Comparison of ENCODE assay signal across 17 cellular contexts in the genomic region with DNA sequence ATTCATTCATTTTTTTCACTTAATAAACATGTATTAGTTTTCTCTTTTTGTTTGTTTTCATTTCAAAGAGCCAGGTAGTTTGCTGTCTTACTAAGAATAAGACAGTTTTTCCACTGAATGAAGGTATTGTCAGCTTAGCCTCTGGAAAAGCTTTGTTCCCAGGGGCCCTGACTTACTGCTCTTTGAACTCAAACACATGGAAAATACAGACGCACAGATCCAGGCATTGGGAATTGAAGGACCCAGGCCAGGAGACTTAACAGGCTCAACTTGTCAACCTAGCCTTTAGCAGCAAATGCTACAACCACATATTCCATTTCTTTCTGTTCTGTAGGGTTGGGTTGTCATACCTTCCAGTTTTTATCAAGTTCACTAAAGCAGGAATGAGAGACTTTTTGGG. TPM values are rescaled to one million over a fixed set of nuclear protein-coding genes. Genes with fewer than 3 reads are reported as not detected.
DNase-seq lines count a peak whose midpoint lies in the region; ATAC-seq lines count a peak whose summit lies in the region.
"Had no signal": no experiment of that assay in that cellular context is flagged by ENCODE, and none has a peak within 500 bp of the region (broad histone marks: within the 10 kb centered on the region; RNA-seq: fewer than 3 reads in every experiment).

No MANE protein-coding gene starts in this region.

- peaks cover 8 to 20% (median 11%) of the 10 kb centered on the region in 3 donors for H3K9me3 Mint-ChIP-seq in T-cell

- H3K27ac Mint-ChIP-seq in T-cell, result no peak overlapping the region
- H3K27ac Mint-ChIP-seq: CD14-positive monocyte; CD8-positive, alpha-beta T cell had no signal

- no peak overlapping the region for H3K4me3 Mint-ChIP-seq in T-cell
- H3K4me3 Mint-ChIP-seq: CD14-positive monocyte; CD8-positive, alpha-beta T cell; GM23338 had no signal

- intact Hi-C loops in sciatic nerve (cut with DNase I), result no loop called here

- DNase-seq in HuH-7 (ENCODE audit: low spot score) (peak; percentile 23), SK-MEL-5 (ENCODE audit: low read depth, low spot score) (peak; percentile 75), left lobe of liver (ENCODE audit: low spot score) (no peak), sciatic nerve (ENCODE audit: low spot score) (peak; percentile 67), T-cell (no peak)
- no peak for DNase-seq in activated CD4-positive, alpha-beta T cell treated with anti-CD3 and anti-CD28 coated beads for 1 hour
- DNase-seq: CD8-positive, alpha-beta T cell; COR-L47; DMS153; DMS79 treated with DMSO at 0.1 percent for 48 hours; EL; H7 had no signal

- ATAC-seq in left lobe of liver (peak; percentile 37), sciatic nerve (peak; percentile 91), T-cell (replicated peaks in 1 of 4) (no peak)
- ATAC-seq: A549; CD8-positive, alpha-beta T cell; GM23338 had no signal

- no peaks in the 10 kb centered on the region for H3K27me3 Mint-ChIP-seq in T-cell

- POLR2A ChIA-PET in T-cell (lab: Charles Lee), result interaction anchor here in 1 of 2 donors (0.6 kb wide), 1 partner anchor 288 kb away, joined by 13 read pairs; no protein-coding TSS in a partner anchor

- H3K36me3 Mint-ChIP-seq in T-cell, result no peaks in the 10 kb centered on the region
- H3K36me3 Mint-ChIP-seq: CD14-positive monocyte; CD8-positive, alpha-beta T cell had no signal

- CTCF ChIA-PET in T-cell (lab: Charles Lee), result no interaction called here

- no peaks in the 10 kb centered on the region for H3K4me1 Mint-ChIP-seq in T-cell
- H3K4me1 Mint-ChIP-seq: CD14-positive monocyte had no signal

- in situ Hi-C loops in SK-MEL-5 (cut with HindIII; ENCODE audit: low pct_unique_long_range_greater_than_20kb, low sequenced_read_pairs), result no loop called here

RNA-seq across cellular contexts. Expression of gene SLCO1C1, which starts 38.5 kb away (rescaled TPM):
- total RNA-seq in SK-MEL-5 (2014; rRNA removed; shearing (Covaris generic)), result 1.9 and 6.9 TPM in 2 replicates
- polyA plus RNA-seq in SK-MEL-5 (2015; cell fraction: cytosol; rRNA removed), result 0.54 and 0.55 TPM in 2 replicates
- polyA plus RNA-seq in SK-MEL-5 (2015; cell fraction: nucleus; rRNA removed), result 4.9 and 5.5 TPM in 2 replicates
- not detected for total RNA-seq in left lobe of liver
- total RNA-seq in sciatic nerve, result 12.0 TPM
- not detected for total RNA-seq in T-cell
- total RNA-seq: CD8-positive, alpha-beta T cell; H7; HT1080 had no signal
- polyA plus RNA-seq: BJ, CD14-positive monocyte had no signal

Comparison
In these comparisons a context has a peak if more than half of its experiments do, and no peak if none do; other contexts are left out.
1. DNase-seq: peak in HuH-7 (single experiment), SK-MEL-5 (single experiment) and sciatic nerve (single experiment); none in left lobe of liver (single experiment), T-cell (0 of 34) and activated CD4-positive, alpha-beta T cell treated with anti-CD3 and anti-CD28 coated beads for 1 hour (single experiment).
2. ATAC-seq: peak in left lobe of liver (single experiment) and sciatic nerve (single experiment); none in T-cell (0 of 4).